ENCODE assay signal across 8 cellular contexts in genomic region chr9:35079426-35080341, GRCh38. TPM values are rescaled to one million over a fixed set of nuclear protein-coding genes. Genes with fewer than 3 reads are reported as not detected.
DNase-seq lines count a peak whose midpoint lies in the region; TF ChIP-seq lines count a peak whose summit lies in the region.

FANCG (minus strand) TSS chr9:35079942; CDS start chr9:35079524, 418 bp downstream.

- peaks cover 0 to 36% of the 10 kb centered on the region in 2 experiments; a peak in 1 of 3 replicates for H3K36me3 ChIP-seq in HEK293 (ENCODE audit: control insufficient read depth in 2 of 2, insufficient read depth in 1 of 2, low read length in 2 of 2)
- H3K36me3 ChIP-seq in SK-N-MC (ENCODE audit: insufficient read depth, low read length): peaks cover 23% of the 10 kb centered on the region; the same call in 1 of the 2 replicates

- POLR2A ChIA-PET in HEK293 (lab: Yijun Ruan, JAX): interaction anchor here (0.5 to 4.5 kb wide), 20 partner anchors 9 to 1406 kb away, joined by 3 to 73 read pairs (median 6); partner anchors contain the start of genes ATOSB, CREB3, PIGO and STOML2

- CTCF ChIA-PET in HEK293 (lab: Yijun Ruan, JAX): interaction anchor here (0.5 to 5.0 kb wide), 5 partner anchors 16 to 578 kb away, joined by 3 to 40 read pairs (median 4); partner anchors contain the start of gene PIGO

- H3K9me3 ChIP-seq in HEK293 (ENCODE audit: control insufficient read depth, insufficient read depth, low read depth, low read length): no peaks in the 10 kb centered on the region
- no peaks in the 10 kb centered on the region for H3K9me3 ChIP-seq in SK-N-MC (ENCODE audit: low read depth, low read length)

- peak; percentile 95 for DNase-seq in GM03348 (ENCODE audit: low spot score)
- DNase-seq in MV-4-11 (lab: John Stamatoyannopoulos, UW): peak; percentile 93
- DNase-seq in SK-N-MC (ENCODE audit: low read depth, low spot score): peak; percentile 62
- DNase-seq in activated naive CD4-positive, alpha-beta T cell treated with anti-CD3 and anti-CD28 coated beads, Interleukin-2, amount 50 U/mL, for 16 hours: peak; percentile 83
- no peak for DNase-seq in glomerular endothelial cell (ENCODE audit: extremely low read depth, low read depth, low spot score)
- DNase-seq in occipital lobe (lab: John Stamatoyannopoulos, UW): peak; percentile 87

- peak within 1 kb of the TSS; percentile 93 for H3K9ac ChIP-seq in SK-N-MC (ENCODE audit: insufficient read length)

- peak; percentile 25; the same call in 1 of the 2 replicates for TF ChIP-seq CTCF in HEK293 (tag by site-specific recombination; IDR thresholded peaks at IDR 0.05)

- H3K4me3 ChIP-seq in HEK293 (ENCODE audit: low read depth, low read length) (peak within 1 kb of the TSS; percentile 77), SK-N-MC (peak within 1 kb of the TSS; percentile 99)

- no peaks in the 10 kb centered on the region for H3K4me1 ChIP-seq in HEK293 (ENCODE audit: control insufficient read depth, insufficient read depth, low read length)

- peak within 1 kb of the TSS; percentile 84 for H3K27ac ChIP-seq in HEK293 (ENCODE audit: extremely low read depth, low read depth, low read length)
- peak within 1 kb of the TSS; percentile 80 for H3K27ac ChIP-seq in SK-N-MC
- H3K27ac ChIP-seq in temporal lobe (ENCODE audit: low read depth, low read length): peak within 1 kb of the TSS; percentile 20

TF ChIP-seq in HEK293, 187 proteins besides CTCF, POLR2A, EP300 and RAD21 (continues in another document):
- TF ChIP-seq ZNF449 (tag by site-specific recombination; IDR thresholded peaks at IDR 0.05) (peak; percentile 87), ZNF280C (tag by site-specific recombination; IDR thresholded peaks at IDR 0.05) (no peak), ZNF529 (tag by site-specific recombination; IDR thresholded peaks at IDR 0.05; ENCODE audit: insufficient replicate concordance) (no peak), ZNF626 (tag by site-specific recombination; IDR thresholded peaks at IDR 0.05) (no peak), GLIS2 (tag by site-specific recombination; IDR thresholded peaks at IDR 0.05) (peak; percentile 61), ZNF335 (tag by site-specific recombination; conservative IDR thresholded peaks at IDR 0.05) (peak; percentile 77), EGR2 (tag by site-specific recombination; IDR thresholded peaks at IDR 0.05; ENCODE audit: low read depth) (0 out of 2 replicates have a peak, but pooled peaks have one; percentile 19), ZNF138 (tag by site-specific recombination; IDR thresholded peaks at IDR 0.05; ENCODE audit: borderline replicate concordance) (no peak), ZNF174 (tag by site-specific recombination; IDR thresholded peaks at IDR 0.05) (no peak), ZNF274 (IDR thresholded peaks at IDR 0.05; ENCODE audit: low read length) (no peak), ZNF274 (tag by site-specific recombination; IDR thresholded peaks at IDR 0.05; ENCODE audit: borderline replicate concordance) (no peak), ZNF423 (tag by site-specific recombination; IDR thresholded peaks at IDR 0.05) (no peak), ZNF510 (tag by site-specific recombination; IDR thresholded peaks at IDR 0.05; ENCODE audit: insufficient replicate concordance) (no peak), ZNF600 (tag by site-specific recombination; IDR thresholded peaks at IDR 0.05) (peak; percentile 73; the same call in 1 of the 2 replicates), ZNF416 (tag by site-specific recombination; IDR thresholded peaks at IDR 0.05) (no peak), ZNF121 (tag by site-specific recombination; IDR thresholded peaks at IDR 0.05) (peak; percentile 91), ZNF571 (tag by site-specific recombination; IDR thresholded peaks at IDR 0.05) (no peak), ZNF530 (tag by site-specific recombination; IDR thresholded peaks at IDR 0.05; ENCODE audit: low read depth) (no peak), ZNF501 (tag by site-specific recombination; IDR thresholded peaks at IDR 0.05) (no peak; the same call in 1 of the 2 replicates), ZNF223 (tag by site-specific recombination; IDR thresholded peaks at IDR 0.05) (no peak), ZNF792 (tag by site-specific recombination; IDR thresholded peaks at IDR 0.05) (no peak), ZFP37 (tag by site-specific recombination; IDR thresholded peaks at IDR 0.05) (no peak; the same call in 1 of the 2 replicates), MYNN (tag by site-specific recombination; IDR thresholded peaks at IDR 0.05; ENCODE audit: borderline replicate concordance) (no peak), ZFP69B (tag by site-specific recombination; IDR thresholded peaks at IDR 0.05) (0 out of 2 replicates have a peak, but pooled peaks have one; percentile 26), ZBTB8A (tag by site-specific recombination; IDR thresholded peaks at IDR 0.05) (peak; percentile 51; the same call in 1 of the 2 replicates), ZNF221 (tag by site-specific recombination; IDR thresholded peaks at IDR 0.05; ENCODE audit: borderline replicate concordance) (no peak), HOXD13 (CRISPR knock-in tag; IDR thresholded peaks at IDR 0.05; ENCODE audit: borderline replicate concordance) (no peak), ZNF132 (tag by site-specific recombination; IDR thresholded peaks at IDR 0.05; ENCODE audit: borderline replicate concordance) (no peak), ZNF660 (tag by site-specific recombination; IDR thresholded peaks at IDR 0.05) (peak; percentile 67)
- TF ChIP-seq, protein P1, sequence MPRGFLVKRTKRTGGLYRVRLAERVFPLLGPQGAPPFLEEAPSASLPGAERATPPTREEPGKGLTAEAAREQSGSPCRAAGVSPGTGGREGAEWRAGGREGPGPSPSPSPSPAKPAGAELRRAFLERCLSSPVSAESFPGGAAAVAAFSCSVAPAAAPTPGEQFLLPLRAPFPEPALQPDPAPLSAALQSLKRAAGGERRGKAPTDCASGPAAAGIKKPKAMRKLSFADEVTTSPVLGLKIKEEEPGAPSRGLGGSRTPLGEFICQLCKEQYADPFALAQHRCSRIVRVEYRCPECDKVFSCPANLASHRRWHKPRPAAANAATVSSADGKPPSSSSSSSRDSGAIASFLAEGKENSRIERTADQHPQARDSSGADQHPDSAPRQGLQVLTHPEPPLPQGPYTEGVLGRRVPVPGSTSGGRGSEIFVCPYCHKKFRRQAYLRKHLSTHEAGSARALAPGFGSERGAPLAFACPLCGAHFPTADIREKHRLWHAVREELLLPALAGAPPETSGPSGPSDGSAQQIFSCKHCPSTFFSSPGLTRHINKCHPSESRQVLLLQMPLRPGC (tag by site-specific recombination; IDR thresholded peaks at IDR 0.05): no peak
- TF ChIP-seq, protein P2, sequence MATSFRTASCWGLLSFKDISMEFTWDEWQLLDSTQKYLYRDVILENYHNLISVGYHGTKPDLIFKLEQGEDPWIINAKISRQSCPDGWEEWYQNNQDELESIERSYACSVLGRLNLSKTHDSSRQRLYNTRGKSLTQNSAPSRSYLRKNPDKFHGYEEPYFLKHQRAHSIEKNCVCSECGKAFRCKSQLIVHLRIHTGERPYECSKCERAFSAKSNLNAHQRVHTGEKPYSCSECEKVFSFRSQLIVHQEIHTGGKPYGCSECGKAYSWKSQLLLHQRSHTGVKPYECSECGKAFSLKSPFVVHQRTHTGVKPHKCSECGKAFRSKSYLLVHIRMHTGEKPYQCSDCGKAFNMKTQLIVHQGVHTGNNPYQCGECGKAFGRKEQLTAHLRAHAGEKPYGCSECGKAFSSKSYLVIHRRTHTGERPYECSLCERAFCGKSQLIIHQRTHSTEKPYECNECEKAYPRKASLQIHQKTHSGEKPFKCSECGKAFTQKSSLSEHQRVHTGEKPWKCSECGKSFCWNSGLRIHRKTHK (tag by site-specific recombination; IDR thresholded peaks at IDR 0.05): no peak
- TF ChIP-seq, protein P3, sequence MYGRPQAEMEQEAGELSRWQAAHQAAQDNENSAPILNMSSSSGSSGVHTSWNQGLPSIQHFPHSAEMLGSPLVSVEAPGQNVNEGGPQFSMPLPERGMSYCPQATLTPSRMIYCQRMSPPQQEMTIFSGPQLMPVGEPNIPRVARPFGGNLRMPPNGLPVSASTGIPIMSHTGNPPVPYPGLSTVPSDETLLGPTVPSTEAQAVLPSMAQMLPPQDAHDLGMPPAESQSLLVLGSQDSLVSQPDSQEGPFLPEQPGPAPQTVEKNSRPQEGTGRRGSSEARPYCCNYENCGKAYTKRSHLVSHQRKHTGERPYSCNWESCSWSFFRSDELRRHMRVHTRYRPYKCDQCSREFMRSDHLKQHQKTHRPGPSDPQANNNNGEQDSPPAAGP (tag by site-specific recombination; IDR thresholded peaks at IDR 0.05): no peak; the same call in 1 of the 2 replicates

RNA-seq across cellular contexts. Expression of gene FANCG, which starts in this region (rescaled TPM):
- total RNA-seq in glomerular endothelial cell (14.2 and 24.7 TPM in 2 replicates), occipital lobe (31.7 TPM), temporal lobe (14.0 TPM)

Comparison
In these comparisons a context has a peak if more than half of its experiments do, and no peak if none do; other contexts are left out.
1. H3K27ac ChIP-seq: peak in every context shown above with its lines; median percentile 84 in HEK293; 80 in SK-N-MC; 20 in temporal lobe.